Comparison of ENCODE assay signal across 17 cellular contexts in the genomic region with DNA sequence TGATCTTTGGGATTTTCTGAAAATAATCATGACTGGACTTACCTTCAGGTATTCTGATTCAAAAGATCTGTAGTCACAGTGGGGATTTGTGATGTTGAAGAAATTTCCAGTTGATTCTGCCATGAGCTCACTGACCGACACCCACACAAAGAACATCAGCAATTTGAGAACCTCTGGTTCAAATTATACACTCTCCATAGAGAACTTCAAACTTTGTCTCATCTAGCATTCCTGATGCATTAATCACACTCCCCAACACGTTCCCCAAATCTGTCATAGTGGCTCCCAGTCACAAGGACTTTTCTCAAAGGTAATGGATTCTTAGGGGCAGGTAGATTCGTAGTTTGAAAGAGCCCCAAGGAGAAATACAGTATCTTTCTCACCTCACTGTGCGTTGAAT.
A peak's percentile ranks its signal among the peaks of the same experiment; 100 is the strongest.
DNase-seq lines count a peak whose midpoint lies in the region; ATAC-seq, FAIRE-seq and TF ChIP-seq lines count a peak whose summit lies in the region.
"Had no signal": no experiment of that assay in that cellular context is flagged by ENCODE, and none has a peak within 500 bp of the region (broad histone marks: within the 10 kb centered on the region; RNA-seq: fewer than 3 reads in every experiment).

No MANE protein-coding gene starts in this region.

- POLR2A ChIA-PET in AG04450 (lab: Yijun Ruan, JAX) = no interaction called here
- POLR2A ChIA-PET in IMR-90 (lab: Charles Lee; ENCODE audit: unreplicated experiment) = no interaction called here
- POLR2A ChIA-PET in GM10248 (lab: Yijun Ruan, JAX) = no interaction called here

- ATAC-seq in IMR-90 (ENCODE audit: low read depth) = peak; percentile 73
- ATAC-seq in GM21528 (IDR thresholded peaks at IDR 0.05; ENCODE audit: low FRiP score, unreplicated experiment) = no peak
- no peak for ATAC-seq in GM21737 (IDR thresholded peaks at IDR 0.05; ENCODE audit: unreplicated experiment)
- ATAC-seq: Right ventricle myocardium inferior had no signal

- no peak for TF ChIP-seq RAD21 in IMR-90 (IDR thresholded peaks at IDR 0.05; ENCODE audit: low read length)

- peak; percentile 85 for FAIRE-seq in keratinocyte (lab: Jason Lieb, UNC)

- H3K4me1 ChIP-seq in IMR-90 (ENCODE audit: control insufficient read depth, insufficient read depth, low read length) (no peaks in the 10 kb centered on the region; the same call in 1 of the 2 replicates), keratinocyte (ENCODE audit: control insufficient read depth, extremely low read depth, insufficient read depth, low read length) (peaks cover 19% of the 10 kb centered on the region)

- peak overlapping the region; percentile 22; the same call in 1 of the 2 replicates for H3K18ac ChIP-seq in IMR-90 (ENCODE audit: low read depth, low read length)

- peaks cover 4 to 6% of the 10 kb centered on the region in 2 experiments; a peak in 1 of 4 replicates for H3K79me1 ChIP-seq in IMR-90 (ENCODE audit: low read depth in 1 of 2, low read length in 2 of 2)

- H3K9me3 ChIP-seq in AG04450 (ENCODE audit: control insufficient read depth, insufficient read depth, low read length) = no peaks in the 10 kb centered on the region
- H3K9me3 ChIP-seq in IMR-90 (ENCODE audit: control insufficient read depth, insufficient read depth, low read length) = no peaks in the 10 kb centered on the region
- no peaks in the 10 kb centered on the region for H3K9me3 ChIP-seq in keratinocyte (ENCODE audit: control insufficient read depth, low read depth, low read length)

- in situ Hi-C loops in IMR-90 (cut with MboI; ENCODE audit: low sequenced_read_pairs) = no loop called here

- H3K56ac ChIP-seq in IMR-90 (ENCODE audit: extremely low read depth, insufficient read depth, low read length) = no peak overlapping the region

- H3K36me3 ChIP-seq in IMR-90 (ENCODE audit: control insufficient read depth, insufficient read depth, low read length) (no peaks in the 10 kb centered on the region), keratinocyte (ENCODE audit: control insufficient read depth in 2 of 2, extremely low read depth in 1 of 2, insufficient read depth in 2 of 2, low read length in 2 of 2) (no peaks in the 10 kb centered on the region)

- H2BK15ac ChIP-seq in IMR-90 (ENCODE audit: low read depth, low read length) = peak overlapping the region; percentile 30; the same call in 1 of the 3 replicates

- intact Hi-C loops in IMR-90 (cut with micrococcal nuclease) = no loop called here

- no CpG with 5 or more reads among the region's 4 CpGs for WGBS in IMR-90 (ENCODE audit: extremely low coverage in 2 of 2, insufficient read length in 1 of 2), 2 experiments

- H2AFZ ChIP-seq in IMR-90 (replicated peaks; ENCODE audit: low read length, poor library complexity) (no peak overlapping the region), keratinocyte (ENCODE audit: control insufficient read depth, low read length) (peak overlapping the region; percentile 4)

- H2BK20ac ChIP-seq in IMR-90 (ENCODE audit: low read depth, low read length) = peak overlapping the region; percentile 71

- H4K8ac ChIP-seq in IMR-90 (ENCODE audit: low read depth in 2 of 2, low read length in 2 of 2) = peak overlapping the region in 1 of 2 experiments; percentile 6; a peak in 2 of 4 replicates

- H2BK5ac ChIP-seq in IMR-90 (ENCODE audit: low read depth, low read length, poor library complexity, severe bottlenecking) = peak overlapping the region; percentile 96

- dilution Hi-C loops in IMR-90 (cut with HindIII; ENCODE audit: low sequenced_read_pairs, unreplicated experiment) = no loop called here
- dilution Hi-C loops in keratinocyte (cut with MboI; ENCODE audit: extremely low pct_ligation_motif_present, low sequenced_read_pairs) = no loop called here

- H2AK9ac ChIP-seq in IMR-90 (replicated peaks; ENCODE audit: low read depth, low read length, poor library complexity) = no peak overlapping the region

- peak overlapping the region; percentile 38; the same call in 1 of the 2 replicates for H4K5ac ChIP-seq in IMR-90 (ENCODE audit: low read depth, low read length)

- BruUV-seq in IMR-90 (replicated peaks; lab: Mats Ljungman, UMichigan) = no TSS peak

- H3K23ac ChIP-seq in IMR-90 (ENCODE audit: low read depth, low read length) = 0 out of 2 replicates have a peak overlapping the region, but pooled peaks have one; percentile 15

- no peaks in the 10 kb centered on the region for H3K79me2 ChIP-seq in keratinocyte (ENCODE audit: control insufficient read depth, insufficient read depth, low read length)

- peak overlapping the region; percentile 36; the same call in 1 of the 2 replicates for H4K91ac ChIP-seq in IMR-90 (ENCODE audit: insufficient read depth, low read depth, low read length)

- TF ChIP-seq POLR2A in IMR-90 (IDR thresholded peaks at IDR 0.05; ENCODE audit: low read depth, low read length) = no peak

- H3K9me1 ChIP-seq in IMR-90 (ENCODE audit: insufficient read depth, low read length) (no peaks in the 10 kb centered on the region), keratinocyte (ENCODE audit: control insufficient read depth, extremely low read depth, insufficient read depth, low read length) (no peaks in the 10 kb centered on the region)

- peak overlapping the region; percentile 25 for H3K27ac ChIP-seq in AG04450 (ENCODE audit: low read depth, low read length)
- 0 out of 2 replicates have a peak overlapping the region, but pooled peaks have one; percentile 21 for H3K27ac ChIP-seq in IMR-90 (ENCODE audit: insufficient read depth, low read length)
- H3K27ac ChIP-seq in keratinocyte (ENCODE audit: control insufficient read depth, insufficient read depth, low read length) = peak overlapping the region; percentile 72

- H3K4ac ChIP-seq in IMR-90 (ENCODE audit: low read depth, low read length) = peak overlapping the region; percentile 4; the same call in 1 of the 2 replicates

- CTCF ChIA-PET in AG04450 (lab: Charles Lee) (no interaction called here), IMR-90 (lab: Yijun Ruan, JAX) (no interaction called here), GM10248 (lab: Yijun Ruan, JAX) (no interaction called here)

- 0 out of 2 replicates have a peak overlapping the region, but pooled peaks have one; percentile 10 for H3K14ac ChIP-seq in IMR-90 (replicated peaks; ENCODE audit: low read depth, low read length)

- no peaks in the 10 kb centered on the region for H4K20me1 ChIP-seq in IMR-90 (ENCODE audit: insufficient read depth, low read length)
- no peaks in the 10 kb centered on the region for H4K20me1 ChIP-seq in keratinocyte (ENCODE audit: control insufficient read depth, extremely low read depth, insufficient read depth, low read length)

- no peak overlapping the region for H3K4me3 ChIP-seq in AG04450 (ENCODE audit: low read depth, low read length)
- no peak overlapping the region for H3K4me3 ChIP-seq in IMR-90 (ENCODE audit: insufficient read depth, low read depth, low read length)
- H3K4me3 ChIP-seq in choroid plexus epithelial cell (ENCODE audit: low read depth, low read length) = no peak overlapping the region
- no peak overlapping the region for H3K4me3 ChIP-seq in keratinocyte (ENCODE audit: control insufficient read depth in 2 of 3, extremely low read depth in 1 of 3, insufficient read depth in 2 of 3, low read depth in 1 of 3, low read length in 3 of 3)

- TF ChIP-seq CTCF in AG04450 (IDR thresholded peaks at IDR 0.05; ENCODE audit: low read depth, low read length) = no peak
- TF ChIP-seq CTCF in IMR-90 (conservative IDR thresholded peaks at IDR 0.05; ENCODE audit: low read depth, low read length) = no peak
- no peak for TF ChIP-seq CTCF in choroid plexus epithelial cell (conservative IDR thresholded peaks at IDR 0.05; ENCODE audit: low read depth, low read length)
- TF ChIP-seq CTCF in keratinocyte (optimal IDR thresholded peaks at IDR 0.05 in 1 of 3, IDR thresholded peaks at IDR 0.05 in 1 of 3, conservative IDR thresholded peaks at IDR 0.05 in 1 of 3; ENCODE audit: extremely low read depth in 1 of 3, insufficient read depth in 2 of 3, low read length in 3 of 3) = no peak
- TF ChIP-seq CTCF in GM10248 (IDR thresholded peaks at IDR 0.05; ENCODE audit: control extremely low read depth, extremely low read depth, low read depth, missing control alignments) = no peak

- no peaks in the 10 kb centered on the region for H3K27me3 ChIP-seq in AG04450 (ENCODE audit: control insufficient read depth, insufficient read depth, low read length)
- H3K27me3 ChIP-seq in IMR-90 (ENCODE audit: control insufficient read depth, insufficient read depth, low read length) = no peaks in the 10 kb centered on the region
- H3K27me3 ChIP-seq in keratinocyte (ENCODE audit: control insufficient read depth, extremely low read depth, insufficient read depth, low read length) = no peaks in the 10 kb centered on the region

- H3K4me2 ChIP-seq in IMR-90 (ENCODE audit: low read depth, low read length) = peak overlapping the region; percentile 10; the same call in 1 of the 2 replicates
- no peak overlapping the region for H3K4me2 ChIP-seq in keratinocyte (ENCODE audit: control insufficient read depth, extremely low read depth, insufficient read depth, low read depth, low read length)

- H2AK5ac ChIP-seq in IMR-90 (ENCODE audit: low read depth, low read length) = 0 out of 2 replicates have a peak overlapping the region, but pooled peaks have one; percentile 42

- H2BK120ac ChIP-seq in IMR-90 (ENCODE audit: low read depth, low read length) = peak overlapping the region; percentile 86

- peak; percentile 26 for DNase-seq in AG04450 (ENCODE audit: low read depth, low spot score)
- DNase-seq in IMR-90 = peak; percentile 77
- peak; percentile 62 for DNase-seq in choroid plexus epithelial cell (ENCODE audit: low read depth)
- peak; percentile 17 for DNase-seq in keratinocyte (ENCODE audit: low read depth, low spot score)
- DNase-seq in GM10248 (ENCODE audit: extremely low spot score) = no peak
- no peak for DNase-seq in C1 segment of cervical spinal cord (lab: John Stamatoyannopoulos, UW)
- DNase-seq: activated CD4-positive, alpha-beta T cell treated with anti-CD3 and anti-CD28 coated beads, Interleukin-2, amount 10 ng/mL, durations not matched to agents 7 days and 5 days; activated naive CD8-positive, alpha-beta T cell treated with anti-CD3 and anti-CD28 coated beads for 36 hours; activated T-cell treated with anti-CD3 and anti-CD28 coated beads, Interleukin-2, amount 50 U/mL, for 1 hour; AML-193; erythroblast; NCI-H2107; NCI-H774; retina had no signal

- H3K9ac ChIP-seq in IMR-90 (ENCODE audit: low read depth, low read length) = no peak overlapping the region
- H3K9ac ChIP-seq in keratinocyte (ENCODE audit: control insufficient read depth, extremely low read depth, insufficient read depth, low read length) = no peak overlapping the region

TF ChIP-seq in IMR-90, 13 proteins besides CTCF, POLR2A, EP300 and RAD21 (continues in another document):
- TF ChIP-seq NFE2L2 (IDR thresholded peaks at IDR 0.05; ENCODE audit: low read depth, low read length) = no peak
- TF ChIP-seq RCOR1 (IDR thresholded peaks at IDR 0.05; ENCODE audit: insufficient replicate concordance, low read length) = no peak
- no peak for TF ChIP-seq RFX5 (IDR thresholded peaks at IDR 0.05; ENCODE audit: low read depth, low read length)
- TF ChIP-seq CEBPB (IDR thresholded peaks at IDR 0.05; ENCODE audit: low read depth, low read length) = no peak
- TF ChIP-seq BHLHE40 (IDR thresholded peaks at IDR 0.05; ENCODE audit: low read depth, low read length) = peak; percentile 39; the same call in 1 of the 2 replicates
- no peak for TF ChIP-seq CHD1 (IDR thresholded peaks at IDR 0.05; ENCODE audit: low read depth, low read length)

Comparison
In these comparisons a context has a peak if more than half of its experiments do, and no peak if none do; other contexts are left out.
1. DNase-seq: peak in AG04450 (single experiment), IMR-90 (single experiment), choroid plexus epithelial cell (single experiment) and keratinocyte (single experiment); none in GM10248 (single experiment) and C1 segment of cervical spinal cord (0 of 14).
2. H3K27ac ChIP-seq: peak in every context shown above with its lines; median percentile 72 in keratinocyte; 25 in AG04450; 21 in IMR-90.